ENCODE assay signal across 26 cellular contexts in genomic region chr1:179798213-179798863, GRCh38. TPM values are rescaled to one million over a fixed set of nuclear protein-coding genes. Genes with fewer than 3 reads are reported as not detected.
"Had no signal": no experiment of that assay in that cellular context is flagged by ENCODE, and none has a peak within 500 bp of the region (broad histone marks: within the 10 kb centered on the region; RNA-seq: fewer than 3 reads in every experiment).

No MANE protein-coding gene starts in this region.

- H3K36me3 ChIP-seq: breast epithelium, MG63, Peyer's patch had no signal

- H3K9me3 ChIP-seq: breast epithelium, MG63, Peyer's patch had no signal

- H3K9me3 Mint-ChIP-seq: activated naive CD4-positive, alpha-beta T cell treated with anti-CD3 and anti-CD28 coated beads, Interleukin-2, amount 50 U/mL, for 24 hours; activated T-cell treated with anti-CD3 and anti-CD28 coated beads, Interleukin-2, amount 50 U/mL, for 24 hours; activated T-helper 1 cell treated with anti-CD3 and anti-CD28 coated beads, Interleukin-12 subunit alpha, Interleukin-12 subunit beta, Interleukin-2, Interleukin-4 antibody, amounts not matched to agents 30 ng/mL and 10 ng/mL and 1 ng/mL, durations not matched to agents 14 hours and 24 hours and 36 hours; WTC11 had no signal

- H3K4me1 ChIP-seq: breast epithelium, Peyer's patch had no signal

- H3K27me3 Mint-ChIP-seq: activated naive CD4-positive, alpha-beta T cell treated with anti-CD3 and anti-CD28 coated beads, Interleukin-2, amount 50 U/mL, for 24 hours; activated T-cell treated with anti-CD3 and anti-CD28 coated beads, Interleukin-2, amount 50 U/mL, for 24 hours had no signal

- DNase-seq: activated CD4-positive, alpha-beta T cell treated with anti-CD3 and anti-CD28 coated beads for 48 hours; activated CD4-positive, alpha-beta T cell treated with anti-CD3 and anti-CD28 coated beads, Interleukin-2, amount 50 U/mL, for 48 hours; activated CD4-positive, CD25-positive, alpha-beta regulatory T cell treated with anti-CD3 and anti-CD28 coated beads, Interleukin-2, amount 50 U/mL, for 72 hours; activated CD8-positive, alpha-beta memory T cell treated with anti-CD3 and anti-CD28 coated beads, Interleukin-2, amount 10 ng/mL, durations not matched to agents 7 days and 5 days; activated effector memory CD4-positive, alpha-beta T cell treated with Interleukin-2 at 50 U/mL for 16 hours; activated naive CD4-positive, alpha-beta T cell; activated T-cell treated with anti-CD3 and anti-CD28 coated beads, Interleukin-2, amount 50 U/mL, for 24 hours; aorta; MG63; MV-4-11; NCI-H1105; NCI-H1436; NCI-H1694 treated with DMSO at 0.1 percent for 48 hours; NCI-H2029 treated with DMSO at 0.1 percent for 48 hours; NCI-H510A treated with DMSO at 0.1 percent for 48 hours; NCI-H69; Peyer's patch; SHP77 treated with DMSO at 0.1 percent for 48 hours; T-helper 17 cell; T-helper 9 cell had no signal

- H3K36me3 Mint-ChIP-seq: activated CD8-positive, alpha-beta memory T cell treated with anti-CD3 and anti-CD28 coated beads, Interleukin-2, amount 10 ng/mL, durations not matched to agents 7 days and 5 days; activated naive CD4-positive, alpha-beta T cell treated with anti-CD3 and anti-CD28 coated beads, Interleukin-2, amount 50 U/mL, for 24 hours; WTC11 had no signal

- H3K27ac Mint-ChIP-seq: activated CD8-positive, alpha-beta memory T cell treated with anti-CD3 and anti-CD28 coated beads, Interleukin-2, amount 10 ng/mL, durations not matched to agents 7 days and 5 days; activated naive CD4-positive, alpha-beta T cell treated with anti-CD3 and anti-CD28 coated beads, Interleukin-2, amount 50 U/mL, for 24 hours; activated T-cell treated with anti-CD3 and anti-CD28 coated beads, Interleukin-2, amount 50 U/mL, for 24 hours; activated T-helper 1 cell treated with anti-CD3 and anti-CD28 coated beads, Interleukin-12 subunit alpha, Interleukin-12 subunit beta, Interleukin-2, Interleukin-4 antibody, amounts not matched to agents 30 ng/mL and 10 ng/mL and 1 ng/mL, durations not matched to agents 14 hours and 24 hours and 36 hours; T-helper 17 cell; WTC11 had no signal

- ATAC-seq: activated CD8-positive, alpha-beta memory T cell treated with anti-CD3 and anti-CD28 coated beads, Interleukin-2, amount 10 ng/mL, durations not matched to agents 7 days and 5 days; T-helper 17 cell; WTC11 had no signal

- H3K4me3 Mint-ChIP-seq: activated CD8-positive, alpha-beta memory T cell treated with anti-CD3 and anti-CD28 coated beads, Interleukin-2, amount 10 ng/mL, durations not matched to agents 7 days and 5 days; activated naive CD4-positive, alpha-beta T cell treated with anti-CD3 and anti-CD28 coated beads, Interleukin-2, amount 50 U/mL, for 24 hours; activated T-cell treated with anti-CD3 and anti-CD28 coated beads, Interleukin-2, amount 50 U/mL, for 24 hours; activated T-helper 1 cell treated with anti-CD3 and anti-CD28 coated beads, Interleukin-12 subunit alpha, Interleukin-12 subunit beta, Interleukin-2, Interleukin-4 antibody, amounts not matched to agents 30 ng/mL and 10 ng/mL and 1 ng/mL, durations not matched to agents 14 hours and 24 hours and 36 hours; T-helper 17 cell; WTC11 had no signal

- H3K4me1 Mint-ChIP-seq: activated CD8-positive, alpha-beta memory T cell treated with anti-CD3 and anti-CD28 coated beads, Interleukin-2, amount 10 ng/mL, durations not matched to agents 7 days and 5 days; activated naive CD4-positive, alpha-beta T cell treated with anti-CD3 and anti-CD28 coated beads, Interleukin-2, amount 50 U/mL, for 24 hours; T-helper 17 cell had no signal

- H3K4me3 ChIP-seq: breast epithelium, MG63, Peyer's patch had no signal

- H3K27me3 ChIP-seq: breast epithelium, MG63, Peyer's patch had no signal

- H3K27ac ChIP-seq: breast epithelium, Peyer's patch, RWPE1 had no signal

RNA-seq across cellular contexts. Expression of gene FAM163A, which starts 55.2 kb away (rescaled TPM):
- total RNA-seq: activated CD8-positive, alpha-beta memory T cell treated with anti-CD3 and anti-CD28 coated beads, Interleukin-2, amount 10 ng/mL, durations not matched to agents 7 days and 5 days; activated T-helper 1 cell treated with anti-CD3 and anti-CD28 coated beads, Interleukin-12 subunit alpha, Interleukin-12 subunit beta, Interleukin-2, Interleukin-4 antibody, amounts not matched to agents 30 ng/mL and 10 ng/mL and 1 ng/mL, durations not matched to agents 14 hours and 24 hours and 36 hours; aorta; breast epithelium; SK-MEL-5 had no signal
- polyA plus RNA-seq: aorta had no signal
